ENCODE assay signal across 14 cellular contexts in genomic region chr4:20809796-20810195, GRCh38.
DNase-seq lines count a peak whose midpoint lies in the region; ATAC-seq lines count a peak whose summit lies in the region.
"Had no signal": no experiment of that assay in that cellular context is flagged by ENCODE, and none has a peak within 500 bp of the region (broad histone marks: within the 10 kb centered on the region; RNA-seq: fewer than 3 reads in every experiment).

No MANE protein-coding gene starts in this region.

- H3K9me3 Mint-ChIP-seq in activated T-helper 2 cell treated with anti-CD3 and anti-CD28 coated beads, Interferon-gamma antibody, Interleukin-2, Interleukin-4, amounts not matched to agents 10 μg/mL and 5 μg/mL and 100 μg/mL, durations not matched to agents 14 hours and 24 hours and 36 hours: no peaks in the 10 kb centered on the region
- H3K9me3 Mint-ChIP-seq in natural killer cell treated with Interleukin-12 subunit alpha and Interleukin-12 subunit beta and Interleukin-15 and Interleukin-18, amount 100 ng/mL, for 72 hours: peaks cover 4% of the 10 kb centered on the region
- H3K9me3 Mint-ChIP-seq: CD4-positive, alpha-beta memory T cell had no signal

- no peak for ATAC-seq in natural killer cell treated with Interleukin-12 subunit alpha and Interleukin-12 subunit beta and Interleukin-15 and Interleukin-18, amount 100 ng/mL, for 72 hours
- ATAC-seq: activated T-cell treated with anti-CD3 and anti-CD28 coated beads, Interleukin-2, amount 50 U/mL, for 72 hours; Right ventricle myocardium inferior had no signal

- H3K4me3 Mint-ChIP-seq in activated T-helper 2 cell treated with anti-CD3 and anti-CD28 coated beads, Interferon-gamma antibody, Interleukin-2, Interleukin-4, amounts not matched to agents 10 μg/mL and 5 μg/mL and 100 μg/mL, durations not matched to agents 14 hours and 24 hours and 36 hours (ENCODE audit: low read depth): no peak overlapping the region
- no peak overlapping the region for H3K4me3 Mint-ChIP-seq in natural killer cell treated with Interleukin-12 subunit alpha and Interleukin-12 subunit beta and Interleukin-15 and Interleukin-18, amount 100 ng/mL, for 72 hours
- H3K4me3 Mint-ChIP-seq: activated T-cell treated with anti-CD3 and anti-CD28 coated beads, Interleukin-2, amount 50 U/mL, for 72 hours; CD4-positive, alpha-beta memory T cell had no signal

- H3K36me3 ChIP-seq in NT2/D1 (ENCODE audit: insufficient read depth, insufficient read length, low read length): no peaks in the 10 kb centered on the region
- H3K36me3 ChIP-seq in iPS DF 6.9 (ENCODE audit: control insufficient read depth, insufficient read depth, low read length): no peaks in the 10 kb centered on the region
- H3K36me3 ChIP-seq: esophagus muscularis mucosa had no signal

- H3K9me3 ChIP-seq in NT2/D1 (ENCODE audit: insufficient read depth, low read length): no peaks in the 10 kb centered on the region
- H3K9me3 ChIP-seq in iPS DF 6.9 (ENCODE audit: control insufficient read depth, insufficient read depth, low read length): no peaks in the 10 kb centered on the region
- H3K9me3 ChIP-seq: esophagus muscularis mucosa had no signal

- no peak overlapping the region for H3K4me3 ChIP-seq in NT2/D1 (ENCODE audit: insufficient read length, low read depth)
- no peak overlapping the region for H3K4me3 ChIP-seq in iPS DF 6.9 (ENCODE audit: low read length)
- H3K4me3 ChIP-seq: esophagus muscularis mucosa had no signal

- intact Hi-C loops in activated T-helper 2 cell treated with anti-CD3 and anti-CD28 coated beads, Interferon-gamma antibody, Interleukin-2, Interleukin-4, amounts not matched to agents 10 μg/mL and 5 μg/mL and 100 μg/mL, durations not matched to agents 14 hours and 24 hours and 36 hours (cut with micrococcal nuclease): no loop called here

- no peaks in the 10 kb centered on the region for H3K4me1 Mint-ChIP-seq in activated T-helper 2 cell treated with anti-CD3 and anti-CD28 coated beads, Interferon-gamma antibody, Interleukin-2, Interleukin-4, amounts not matched to agents 10 μg/mL and 5 μg/mL and 100 μg/mL, durations not matched to agents 14 hours and 24 hours and 36 hours (ENCODE audit: low read depth)
- no peaks in the 10 kb centered on the region for H3K4me1 Mint-ChIP-seq in natural killer cell treated with Interleukin-12 subunit alpha and Interleukin-12 subunit beta and Interleukin-15 and Interleukin-18, amount 100 ng/mL, for 72 hours (ENCODE audit: low read depth in 2 of 2)
- H3K4me1 Mint-ChIP-seq: CD4-positive, alpha-beta memory T cell had no signal

- no peaks in the 10 kb centered on the region for H3K27me3 Mint-ChIP-seq in activated T-helper 2 cell treated with anti-CD3 and anti-CD28 coated beads, Interferon-gamma antibody, Interleukin-2, Interleukin-4, amounts not matched to agents 10 μg/mL and 5 μg/mL and 100 μg/mL, durations not matched to agents 14 hours and 24 hours and 36 hours (ENCODE audit: low read depth)
- H3K27me3 Mint-ChIP-seq in natural killer cell treated with Interleukin-12 subunit alpha and Interleukin-12 subunit beta and Interleukin-15 and Interleukin-18, amount 100 ng/mL, for 72 hours: peaks cover 0 to 4% of the 10 kb centered on the region in 2 donors
- H3K27me3 Mint-ChIP-seq: CD4-positive, alpha-beta memory T cell had no signal

- H3K9ac ChIP-seq in NT2/D1 (ENCODE audit: insufficient read length, low read depth): no peak overlapping the region

- no CpG with 5 or more reads among the region's 3 CpGs for WGBS in iPS DF 6.9 (ENCODE audit: insufficient coverage, insufficient read length)

- H3K27me3 ChIP-seq in NT2/D1 (ENCODE audit: insufficient read depth, insufficient read length): no peaks in the 10 kb centered on the region
- no peaks in the 10 kb centered on the region for H3K27me3 ChIP-seq in iPS DF 6.9 (ENCODE audit: control insufficient read depth, insufficient read depth, low read length)
- H3K27me3 ChIP-seq: esophagus muscularis mucosa had no signal

- no peak overlapping the region for H3K27ac Mint-ChIP-seq in activated T-helper 2 cell treated with anti-CD3 and anti-CD28 coated beads, Interferon-gamma antibody, Interleukin-2, Interleukin-4, amounts not matched to agents 10 μg/mL and 5 μg/mL and 100 μg/mL, durations not matched to agents 14 hours and 24 hours and 36 hours
- H3K27ac Mint-ChIP-seq in natural killer cell treated with Interleukin-12 subunit alpha and Interleukin-12 subunit beta and Interleukin-15 and Interleukin-18, amount 100 ng/mL, for 72 hours: no peak overlapping the region
- H3K27ac Mint-ChIP-seq: activated T-cell treated with anti-CD3 and anti-CD28 coated beads, Interleukin-2, amount 50 U/mL, for 72 hours; CD4-positive, alpha-beta memory T cell had no signal

- H3K4me1 ChIP-seq in NT2/D1 (ENCODE audit: insufficient read depth, insufficient read length): no peaks in the 10 kb centered on the region
- peaks cover 2% of the 10 kb centered on the region; the same call in 1 of the 2 replicates for H3K4me1 ChIP-seq in iPS DF 6.9 (ENCODE audit: control insufficient read depth, insufficient read depth, low read length)

- H3K27ac ChIP-seq in iPS DF 6.9 (ENCODE audit: low read length): no peak overlapping the region
- H3K27ac ChIP-seq: esophagus muscularis mucosa had no signal

- peak; percentile 31 for DNase-seq in NCI-H345 (lab: John Stamatoyannopoulos, UW)
- DNase-seq in NCI-H345 treated with DMSO at 0.1 percent for 48 hours (lab: John Stamatoyannopoulos, UW; ENCODE audit: unreplicated experiment): no peak
- peak; percentile 2 for DNase-seq in NT2/D1 (ENCODE audit: low read depth, low spot score)
- peak; percentile 27 for DNase-seq in iPS DF 6.9 (ENCODE audit: low read depth, low spot score)
- DNase-seq in ureter (ENCODE audit: low spot score): peak; percentile 42
- DNase-seq in activated T-helper 2 cell treated with anti-CD3 and anti-CD28 coated beads, Interferon-gamma antibody, Interleukin-2, Interleukin-4, amounts not matched to agents 10 μg/mL and 5 μg/mL and 100 μg/mL, durations not matched to agents 14 hours and 24 hours and 36 hours (ENCODE audit: low spot score): no peak
- no peak for DNase-seq in activated CD4-positive, CD25-positive, alpha-beta regulatory T cell (lab: John Stamatoyannopoulos, UW)
- DNase-seq in natural killer cell treated with Interleukin-12 subunit alpha and Interleukin-12 subunit beta and Interleukin-15 and Interleukin-18, amount 100 ng/mL, for 72 hours (ENCODE audit: low spot score): no peak
- DNase-seq: activated CD4-positive, alpha-beta T cell treated with anti-CD3 and anti-CD28 coated beads, Interleukin-2, amount 50 U/mL, for 1 hour; activated T-cell treated with anti-CD3 and anti-CD28 coated beads, Interleukin-2, amount 50 U/mL, for 72 hours; CD4-positive, alpha-beta memory T cell; NCI-H2171 had no signal

- H3K36me3 Mint-ChIP-seq in activated T-helper 2 cell treated with anti-CD3 and anti-CD28 coated beads, Interferon-gamma antibody, Interleukin-2, Interleukin-4, amounts not matched to agents 10 μg/mL and 5 μg/mL and 100 μg/mL, durations not matched to agents 14 hours and 24 hours and 36 hours (ENCODE audit: low read depth): no peaks in the 10 kb centered on the region
- peaks cover 6% of the 10 kb centered on the region for H3K36me3 Mint-ChIP-seq in natural killer cell treated with Interleukin-12 subunit alpha and Interleukin-12 subunit beta and Interleukin-15 and Interleukin-18, amount 100 ng/mL, for 72 hours
- H3K36me3 Mint-ChIP-seq: CD4-positive, alpha-beta memory T cell had no signal

Comparison
In these comparisons a context has a peak if more than half of its experiments do, and no peak if none do; other contexts are left out.
1. DNase-seq: peak in NCI-H345 (single experiment), NT2/D1 (single experiment), iPS DF 6.9 (single experiment) and ureter (single experiment); none in NCI-H345 treated with DMSO at 0.1 percent for 48 hours (single experiment), activated T-helper 2 cell treated with anti-CD3 and anti-CD28 coated beads, Interferon-gamma antibody, Interleukin-2, Interleukin-4, amounts not matched to agents 10 μg/mL and 5 μg/mL and 100 μg/mL, durations not matched to agents 14 hours and 24 hours and 36 hours (single experiment), activated CD4-positive, CD25-positive, alpha-beta regulatory T cell (0 of 4) and natural killer cell treated with Interleukin-12 subunit alpha and Interleukin-12 subunit beta and Interleukin-15 and Interleukin-18, amount 100 ng/mL, for 72 hours (single experiment).